28 cellular contexts compared by ENCODE assay signal in genomic region chr6:17959317-17959716, GRCh38. TPM values are rescaled to one million over a fixed set of nuclear protein-coding genes. Genes with fewer than 3 reads are reported as not detected.
"Had no signal": no experiment of that assay in that cellular context is flagged by ENCODE, and none has a peak within 500 bp of the region (broad histone marks: within the 10 kb centered on the region; RNA-seq: fewer than 3 reads in every experiment).

No MANE protein-coding gene starts in this region.

- H3K27ac ChIP-seq: adrenal gland, KMS-11, RWPE1, SJCRH30, WERI-Rb-1 had no signal

- H3K27me3 ChIP-seq: adrenal gland, SJCRH30 had no signal

- H3K9me3 ChIP-seq: adrenal gland, SJCRH30, SK-N-SH had no signal

- DNase-seq: activated CD4-positive, alpha-beta T cell treated with anti-CD3 and anti-CD28 coated beads for 4 hours; activated CD8-positive, alpha-beta memory T cell treated with anti-CD3 and anti-CD28 coated beads, Interleukin-2, amount 50 U/mL, for 4 hours; activated CD8-positive, alpha-beta T cell treated with anti-CD3 and anti-CD28 coated beads for 36 hours; activated naive CD4-positive, alpha-beta T cell treated with anti-CD3 and anti-CD28 coated beads, Interleukin-2, amount 50 U/mL, for 16 hours; activated naive CD8-positive, alpha-beta T cell treated with anti-CD3 and anti-CD28 coated beads, Interleukin-2, amount 10 ng/mL, durations not matched to agents 7 days and 5 days; activated T-cell treated with anti-CD3 and anti-CD28 coated beads, Interleukin-2, amount 50 U/mL, for 72 hours; adrenal gland; anterior cingulate cortex; NCI-H1092; NCI-H1417; NCI-H2029; NCI-H2107; NCI-H2171 treated with DMSO at 0.1 percent for 48 hours; NCI-H345; NCI-H510A treated with DMSO at 0.1 percent for 48 hours; NCI-H69; NK-92 treated with Interleukin-12 subunit alpha and Interleukin-12 subunit beta, amount 100 ng/mL, for 24 hours; OCI-M1; Right ventricle myocardium superior; SJCRH30; SK-N-SH; T-helper 1 cell; WERI-Rb-1 had no signal

- H3K36me3 ChIP-seq: adrenal gland, SJCRH30, WERI-Rb-1 had no signal

- H3K9ac ChIP-seq: KMS-11, SK-N-SH had no signal

- H3K4me2 ChIP-seq: KMS-11, SK-N-SH had no signal

- ATAC-seq: activated CD8-positive, alpha-beta T cell treated with anti-CD3 and anti-CD28 coated beads for 36 hours; activated T-cell treated with anti-CD3 and anti-CD28 coated beads, Interleukin-2, amount 50 U/mL, for 72 hours; Panc1 had no signal

- H3K4me3 ChIP-seq: adrenal gland, SJCRH30 had no signal

RNA-seq across cellular contexts. Expression of gene KIF13A, which starts 28.1 kb away (rescaled TPM):
- total RNA-seq: activated CD8-positive, alpha-beta T cell treated with anti-CD3 and anti-CD28 coated beads for 36 hours; activated T-helper 2 cell treated with anti-CD3 and anti-CD28 coated beads, Interferon-gamma antibody, Interleukin-2, Interleukin-4, amounts not matched to agents 10 μg/mL and 5 μg/mL and 100 μg/mL, durations not matched to agents 14 hours and 24 hours and 36 hours; T-helper 2 cell treated with Interferon-gamma antibody and Interleukin-4, amounts not matched to agents 100 ng/mL and 5 ng/mL, for 36 hours had no signal
